ENCODE assay signal across 8 cellular contexts in the genomic region with DNA sequence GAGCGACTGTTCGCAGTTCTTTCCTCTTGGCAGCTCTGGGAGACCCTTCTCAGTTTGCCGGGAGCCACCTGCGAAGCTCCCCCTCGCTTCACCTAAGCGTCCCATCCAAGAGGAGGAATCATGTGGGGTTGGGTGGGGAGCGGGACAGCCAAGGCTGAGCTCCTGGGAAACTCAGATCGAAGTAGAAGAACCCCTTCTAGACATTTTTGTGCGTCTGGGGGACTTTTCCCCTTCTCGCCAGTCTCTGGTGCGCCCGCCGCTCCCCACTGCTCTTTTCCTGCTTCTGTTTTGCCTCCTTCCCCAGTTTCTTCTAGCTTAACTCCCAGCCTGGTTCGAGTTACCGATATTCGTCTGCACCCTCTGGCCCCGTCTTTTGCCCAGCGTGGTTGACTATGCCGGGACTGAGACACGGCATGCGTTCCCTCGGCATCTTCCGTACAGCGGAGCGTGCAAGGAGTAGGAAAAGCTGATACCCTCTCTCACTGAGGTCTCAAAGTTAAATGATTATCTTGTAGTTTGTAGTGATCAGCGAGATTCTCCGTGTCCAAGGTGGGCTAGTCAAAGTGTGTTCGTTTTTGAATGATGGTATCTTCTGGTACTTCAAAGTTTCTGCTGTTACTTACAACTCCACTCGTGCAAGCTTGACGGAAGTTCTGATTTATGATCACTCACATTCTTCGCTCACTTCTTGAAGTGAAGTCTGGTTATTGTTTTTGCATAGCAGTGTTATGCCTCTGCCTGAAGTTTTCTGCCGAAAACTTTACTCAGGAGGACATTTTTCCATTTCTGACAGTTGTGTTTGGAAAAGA. TPM values are rescaled to one million over a fixed set of nuclear protein-coding genes. Genes with fewer than 3 reads are reported as not detected.
DNase-seq lines count a peak whose midpoint lies in the region; ATAC-seq and TF ChIP-seq lines count a peak whose summit lies in the region.

No MANE protein-coding gene starts in this region.

- H3K4me3 Mint-ChIP-seq in activated naive CD8-positive, alpha-beta T cell treated with anti-CD3 and anti-CD28 coated beads, Interleukin-2, amount 10 ng/mL, durations not matched to agents 7 days and 5 days = peak overlapping the region; percentile 94

- peak; percentile 23 for ATAC-seq in GM18868 (IDR thresholded peaks at IDR 0.05; ENCODE audit: unreplicated experiment)
- peak; percentile 18 for ATAC-seq in HG03280 (IDR thresholded peaks at IDR 0.05; ENCODE audit: unreplicated experiment)
- ATAC-seq in activated naive CD8-positive, alpha-beta T cell treated with anti-CD3 and anti-CD28 coated beads, Interleukin-2, amount 10 ng/mL, durations not matched to agents 7 days and 5 days (ENCODE audit: low read depth) = peak; percentile 19
- peak; percentile 20 to 40 (median 28) for ATAC-seq in heart right ventricle
- ATAC-seq in GM18858 (IDR thresholded peaks at IDR 0.05; ENCODE audit: unreplicated experiment) = no peak

- no peaks in the 10 kb centered on the region for H3K27me3 Mint-ChIP-seq in activated naive CD8-positive, alpha-beta T cell treated with anti-CD3 and anti-CD28 coated beads, Interleukin-2, amount 10 ng/mL, durations not matched to agents 7 days and 5 days

- H3K27ac Mint-ChIP-seq in activated naive CD8-positive, alpha-beta T cell treated with anti-CD3 and anti-CD28 coated beads, Interleukin-2, amount 10 ng/mL, durations not matched to agents 7 days and 5 days = peak overlapping the region; percentile 94

- H2BK5ac ChIP-seq in trophoblast cell (ENCODE audit: low read depth, low read length, poor library complexity) = no peak overlapping the region

- peak overlapping the region; percentile 75 for H3K4me3 ChIP-seq in SJCRH30
- H3K4me3 ChIP-seq in heart right ventricle = peak overlapping the region; percentile 42 to 98 (median 88)
- peak overlapping the region; percentile 82 for H3K4me3 ChIP-seq in trophoblast cell (ENCODE audit: low read depth, low read length)

- peak overlapping the region; percentile 18 for H4K91ac ChIP-seq in trophoblast cell (ENCODE audit: low read depth, low read length)

- no peak for TF ChIP-seq CTCF in heart right ventricle (IDR thresholded peaks at IDR 0.05)

- no peak overlapping the region for H3K23ac ChIP-seq in trophoblast cell (ENCODE audit: low read length)

- H4K8ac ChIP-seq in trophoblast cell (ENCODE audit: low read depth, low read length) = peak overlapping the region; percentile 66

- peak overlapping the region; percentile 73 for H2AFZ ChIP-seq in trophoblast cell (ENCODE audit: insufficient read depth, low read length, poor library complexity)

- POLR2A ChIA-PET in activated naive CD8-positive, alpha-beta T cell treated with anti-CD3 and anti-CD28 coated beads, Interleukin-2, amount 10 ng/mL, durations not matched to agents 7 days and 5 days (lab: Charles Lee) = interaction anchor here (0.5 to 3.1 kb wide), 8 partner anchors 18 to 1878 kb away, joined by 3 to 31 read pairs (median 6); partner anchors contain the start of genes LRPPRC, PPM1B and THADA

- no peaks in the 10 kb centered on the region for H3K36me3 ChIP-seq in SJCRH30
- H3K36me3 ChIP-seq in heart right ventricle = no peaks in the 10 kb centered on the region
- no peaks in the 10 kb centered on the region for H3K36me3 ChIP-seq in trophoblast cell (ENCODE audit: control insufficient read depth in 1 of 2, insufficient read depth in 2 of 2, low read length in 2 of 2)

- peaks cover 29% of the 10 kb centered on the region for H3K4me1 Mint-ChIP-seq in activated naive CD8-positive, alpha-beta T cell treated with anti-CD3 and anti-CD28 coated beads, Interleukin-2, amount 10 ng/mL, durations not matched to agents 7 days and 5 days

- no peaks in the 10 kb centered on the region for H3K27me3 ChIP-seq in SJCRH30
- H3K27me3 ChIP-seq in heart right ventricle = no peaks in the 10 kb centered on the region
- H3K27me3 ChIP-seq in trophoblast cell (ENCODE audit: insufficient read depth, low read length) = no peaks in the 10 kb centered on the region

- no peaks in the 10 kb centered on the region for H3K79me2 ChIP-seq in trophoblast cell (ENCODE audit: control insufficient read depth, insufficient read depth, low read length, poor library complexity)

- H2BK12ac ChIP-seq in trophoblast cell (ENCODE audit: low read length) = no peak overlapping the region

- H3K14ac ChIP-seq in trophoblast cell (ENCODE audit: low read length) = peak overlapping the region; percentile 23

- peak overlapping the region; percentile 49 for H4K12ac ChIP-seq in trophoblast cell (ENCODE audit: low read depth, low read length)

- H3K9ac ChIP-seq in trophoblast cell (ENCODE audit: low read length) = peak overlapping the region; percentile 6

- H3K4me1 ChIP-seq in SJCRH30 = peaks cover 23% of the 10 kb centered on the region
- H3K4me1 ChIP-seq in heart right ventricle = peaks cover 0 to 37% (median 27%) of the 10 kb centered on the region in 9 donors
- peaks cover 0 to 2% of the 10 kb centered on the region in 2 experiments for H3K4me1 ChIP-seq in trophoblast cell (ENCODE audit: control insufficient read depth in 1 of 2, insufficient read depth in 2 of 2, low read length in 2 of 2)

- H3K4ac ChIP-seq in trophoblast cell (ENCODE audit: low read depth, low read length) = no peak overlapping the region

- H3K27ac ChIP-seq in SJCRH30 (peak overlapping the region; percentile 94; the same call in 1 of the 2 replicates), heart right ventricle (peak overlapping the region; percentile 93 to 99 (median 96)), trophoblast cell (ENCODE audit: low read depth, low read length) (peak overlapping the region; percentile 6)

- no peaks in the 10 kb centered on the region for H3K9me3 ChIP-seq in SJCRH30 (replicated peaks)
- H3K9me3 ChIP-seq in heart right ventricle = no peaks in the 10 kb centered on the region
- H3K9me3 ChIP-seq in trophoblast cell (ENCODE audit: insufficient read depth, low read depth, low read length) = no peaks in the 10 kb centered on the region

- no peak overlapping the region for H2AK5ac ChIP-seq in trophoblast cell (ENCODE audit: low read length)

- DNase-seq in AG08395 (ENCODE audit: low spot score) (peak; percentile 53), SJCRH30 (peak; percentile 66 to 76), heart right ventricle (peak; percentile 18 to 20), trophoblast cell (peak; percentile 4 to 59)
- DNase-seq in activated naive CD8-positive, alpha-beta T cell treated with anti-CD3 and anti-CD28 coated beads, Interleukin-2, amount 10 ng/mL, durations not matched to agents 7 days and 5 days = peak; percentile 58

- intact Hi-C loops in heart right ventricle (cut with DNase I) = loop anchor here in 5 of 10 donors (5.0 to 10.0 kb wide), 5 partner anchors 195 to 368 kb away; partner anchors contain the start of genes PPM1B (in 4 of the 5) and LRPPRC (in 2 of the 5)

- H3K79me1 ChIP-seq in trophoblast cell (ENCODE audit: low read length) = peaks cover 10% of the 10 kb centered on the region

- WGBS in heart right ventricle, 2 donors = 1 to 2% methylated on average over 32 of the region's 32 CpGs
- no CpG with 5 or more reads among the region's 32 CpGs for WGBS in trophoblast cell (ENCODE audit: extremely low coverage, insufficient coverage, insufficient read length)

- H3K4me2 ChIP-seq in trophoblast cell (ENCODE audit: low read length) = peak overlapping the region; percentile 83

- H3K18ac ChIP-seq in trophoblast cell (ENCODE audit: low read length) = peak overlapping the region; percentile 6

- H2BK120ac ChIP-seq in trophoblast cell (ENCODE audit: insufficient read depth, low read length, poor library complexity) = peak overlapping the region; percentile 25

- peaks cover 9% of the 10 kb centered on the region for H3K36me3 Mint-ChIP-seq in activated naive CD8-positive, alpha-beta T cell treated with anti-CD3 and anti-CD28 coated beads, Interleukin-2, amount 10 ng/mL, durations not matched to agents 7 days and 5 days

- no peaks in the 10 kb centered on the region for H3K9me3 Mint-ChIP-seq in activated naive CD8-positive, alpha-beta T cell treated with anti-CD3 and anti-CD28 coated beads, Interleukin-2, amount 10 ng/mL, durations not matched to agents 7 days and 5 days

RNA-seq across cellular contexts. Expression of gene CAMKMT, which starts 0.7 kb away (rescaled TPM):
- total RNA-seq in SJCRH30 (2014; rRNA removed; shearing (Covaris generic)) = 11.3 and 11.9 TPM in 2 replicates
- total RNA-seq in activated naive CD8-positive, alpha-beta T cell treated with anti-CD3 and anti-CD28 coated beads, Interleukin-2, amount 10 ng/mL, durations not matched to agents 7 days and 5 days = 10 to 100 TPM; 12.9 to 13.3 TPM
- 1 to 10 TPM; 4.1 to 6.4 (median 4.9) TPM for total RNA-seq in heart right ventricle
- polyA plus RNA-seq in heart right ventricle = 1 to 10 TPM; 4.7 to 4.9 TPM
- polyA plus RNA-seq in trophoblast cell (2013) = 5.9 and 6.0 TPM in 2 replicates

RNA-seq across cellular contexts. Expression of gene PREPL, which starts 1.1 kb away (rescaled TPM):
- 64.1 and 74.0 TPM in 2 replicates for total RNA-seq in SJCRH30 (2014; rRNA removed; shearing (Covaris generic))
- total RNA-seq in activated naive CD8-positive, alpha-beta T cell treated with anti-CD3 and anti-CD28 coated beads, Interleukin-2, amount 10 ng/mL, durations not matched to agents 7 days and 5 days = 10 to 100 TPM; 27.8 to 30.6 TPM
- 100 to 1,000 TPM in 5 of 10 donors, 10 to 100 TPM in 5; 69.1 to 132 (median 101) TPM for total RNA-seq in heart right ventricle
- 10 to 100 TPM in 1 of 2 donors, 1 to 10 TPM in 1; 8.5 to 14.3 TPM for polyA plus RNA-seq in heart right ventricle
- 25.8 and 26.0 TPM in 2 replicates for polyA plus RNA-seq in trophoblast cell (2013)

Comparison
In these comparisons a context has a peak if more than half of its experiments do, and no peak if none do; other contexts are left out.
1. DNase-seq: peak in every context shown above with its lines; median percentile 71 in SJCRH30; 58 in activated naive CD8-positive, alpha-beta T cell treated with anti-CD3 and anti-CD28 coated beads, Interleukin-2, amount 10 ng/mL, durations not matched to agents 7 days and 5 days; 53 in AG08395; 32 in trophoblast cell; 19 in heart right ventricle.
2. H3K27ac ChIP-seq: peak in every context shown above with its lines; median percentile 96 in heart right ventricle; 94 in SJCRH30; 6 in trophoblast cell.